In the genomic region with DNA sequence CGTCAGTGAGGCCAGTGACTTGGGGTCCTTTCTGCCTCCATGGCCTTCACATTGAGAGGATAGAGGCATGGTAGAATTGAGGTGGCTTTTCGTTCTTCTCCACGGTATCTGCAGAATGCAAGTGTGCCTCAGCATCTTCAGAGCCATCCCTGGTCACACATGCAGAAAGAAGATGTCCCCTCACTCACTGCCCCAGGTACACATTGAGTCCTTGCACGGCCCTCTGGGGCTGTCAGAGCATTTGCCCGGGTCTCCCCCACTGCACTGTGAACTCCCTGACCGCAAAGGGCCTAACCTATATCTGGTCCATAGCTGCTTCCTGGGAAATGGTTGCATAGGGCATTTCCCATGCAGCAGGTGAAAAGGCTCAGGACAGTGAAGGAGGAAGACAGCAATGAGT, we compare ENCODE assay signal across 25 cellular contexts.
"Had no signal": no experiment of that assay in that cellular context is flagged by ENCODE, and none has a peak within 500 bp of the region (broad histone marks: within the 10 kb centered on the region; RNA-seq: fewer than 3 reads in every experiment).

No MANE protein-coding gene starts in this region.

- H3K27me3 ChIP-seq: neural progenitor cell, right atrium auricular region, sigmoid colon, transverse colon, upper lobe of right lung, uterus had no signal

- DNase-seq: cerebellar nuclear complex; cortex of kidney; effector CD4-positive, alpha-beta T cell; erythroblast; esophagus squamous epithelium; foreskin melanocyte; glutamatergic neuron; heart right ventricle; hippocampal formation; kidney glomerular epithelial cell; left colon; left ventricle myocardium superior; lower lobe of right lung; nucleus accumbens; sigmoid colon; stimulated activated CD4-positive, alpha-beta T cell treated with anti-CD3 and anti-CD28 coated beads, Interleukin-4, amount 100 ng/mL, for 4 hours; stimulated activated naive B cell treated with anti-CD40 and anti-IgM and Interleukin-4, amounts not matched to agents 10 μg/mL and 1 μg/mL and 100 μg/mL, for 72 hours; transverse colon; upper lobe of right lung; uterus had no signal

- H3K4me3 ChIP-seq: esophagus squamous epithelium, heart right ventricle, lower lobe of right lung, neural progenitor cell, prostate gland, right atrium auricular region, sigmoid colon, transverse colon, upper lobe of right lung, uterus had no signal

- H3K9me3 ChIP-seq: esophagus squamous epithelium, heart right ventricle, lower lobe of right lung, prostate gland, right atrium auricular region, sigmoid colon, transverse colon, upper lobe of right lung, uterus had no signal

- H3K27ac Mint-ChIP-seq: natural killer cell treated with Interleukin-12 subunit alpha and Interleukin-12 subunit beta and Interleukin-15 and Interleukin-18, amount 100 ng/mL, for 72 hours; neural progenitor cell; stimulated activated naive B cell treated with anti-CD40 and anti-IgM and Interleukin-4, amounts not matched to agents 10 μg/mL and 1 μg/mL and 100 μg/mL, for 72 hours; stimulated activated naive CD8-positive, alpha-beta T cell treated with anti-CD3 and anti-CD28 coated beads, Interleukin-15, Interleukin-2, amounts not matched to agents 100 ng/mL and 50 ng/mL, for 24 hours had no signal

- H3K9me3 Mint-ChIP-seq: natural killer cell treated with Interleukin-12 subunit alpha and Interleukin-12 subunit beta and Interleukin-15 and Interleukin-18, amount 100 ng/mL, for 72 hours; stimulated activated naive B cell treated with anti-CD40 and anti-IgM and Interleukin-4, amounts not matched to agents 10 μg/mL and 1 μg/mL and 100 μg/mL, for 72 hours; stimulated activated naive CD8-positive, alpha-beta T cell treated with anti-CD3 and anti-CD28 coated beads, Interleukin-15, Interleukin-2, amounts not matched to agents 100 ng/mL and 50 ng/mL, for 24 hours had no signal

- H3K27me3 Mint-ChIP-seq: natural killer cell treated with Interleukin-12 subunit alpha and Interleukin-12 subunit beta and Interleukin-15 and Interleukin-18, amount 100 ng/mL, for 72 hours; stimulated activated naive B cell treated with anti-CD40 and anti-IgM and Interleukin-4, amounts not matched to agents 10 μg/mL and 1 μg/mL and 100 μg/mL, for 72 hours; stimulated activated naive CD8-positive, alpha-beta T cell treated with anti-CD3 and anti-CD28 coated beads, Interleukin-15, Interleukin-2, amounts not matched to agents 100 ng/mL and 50 ng/mL, for 24 hours had no signal

- H3K4me1 ChIP-seq: prostate gland, uterus had no signal

- H3K4me3 Mint-ChIP-seq: natural killer cell treated with Interleukin-12 subunit alpha and Interleukin-12 subunit beta and Interleukin-15 and Interleukin-18, amount 100 ng/mL, for 72 hours; neural progenitor cell; stimulated activated naive B cell treated with anti-CD40 and anti-IgM and Interleukin-4, amounts not matched to agents 10 μg/mL and 1 μg/mL and 100 μg/mL, for 72 hours; stimulated activated naive CD8-positive, alpha-beta T cell treated with anti-CD3 and anti-CD28 coated beads, Interleukin-15, Interleukin-2, amounts not matched to agents 100 ng/mL and 50 ng/mL, for 24 hours had no signal

- H3K27ac ChIP-seq: esophagus squamous epithelium, heart right ventricle, lower lobe of right lung, neural progenitor cell, prostate gland, right atrium auricular region, sigmoid colon, transverse colon, upper lobe of right lung, uterus had no signal

- H3K36me3 ChIP-seq: esophagus squamous epithelium, heart right ventricle, lower lobe of right lung, neural progenitor cell, prostate gland, right atrium auricular region, sigmoid colon, transverse colon, upper lobe of right lung, uterus had no signal

- H3K36me3 Mint-ChIP-seq: natural killer cell treated with Interleukin-12 subunit alpha and Interleukin-12 subunit beta and Interleukin-15 and Interleukin-18, amount 100 ng/mL, for 72 hours; neural progenitor cell had no signal

- ATAC-seq: left ventricle myocardium superior; natural killer cell treated with Interleukin-12 subunit alpha and Interleukin-12 subunit beta and Interleukin-15 and Interleukin-18, amount 100 ng/mL, for 72 hours; stimulated activated naive B cell treated with anti-CD40 and anti-IgM and Interleukin-4, amounts not matched to agents 10 μg/mL and 1 μg/mL and 100 μg/mL, for 72 hours; upper lobe of right lung had no signal
